In genomic region chr11:71563401-71563800, GRCh38 we compare ENCODE assay signal across 8 cellular contexts. TPM values are rescaled to one million over a fixed set of nuclear protein-coding genes. Genes with fewer than 3 reads are reported as not detected.
DNase-seq lines count a peak whose midpoint lies in the region; ATAC-seq and TF ChIP-seq lines count a peak whose summit lies in the region.

No MANE protein-coding gene starts in this region.

- TF ChIP-seq CTCF in LNCaP clone FGC (IDR thresholded peaks at IDR 0.05; ENCODE audit: control insufficient read depth, extremely low read depth, insufficient read depth) = peak; percentile 50
- TF ChIP-seq CTCF in lung (IDR thresholded peaks at IDR 0.05; ENCODE audit: control extremely low read depth, extremely low read depth) = peak; percentile 32

- DNase-seq in activated CD4-positive, alpha-beta T cell treated with anti-CD3 and anti-CD28 coated beads for 48 hours = peak; percentile 40
- DNase-seq in activated CD4-positive, alpha-beta T cell treated with anti-CD3 and anti-CD28 coated beads, Interleukin-2, amount 10 ng/mL, durations not matched to agents 7 days and 5 days = no peak
- DNase-seq in LNCaP clone FGC (ENCODE audit: low read depth) = no peak
- DNase-seq in amniotic stem cell (lab: John Stamatoyannopoulos, UW) = peak; percentile 11
- no peak for DNase-seq in lung (ENCODE audit: low spot score)
- no peak for DNase-seq in sciatic nerve (ENCODE audit: low spot score)
- DNase-seq in DMS153 (lab: John Stamatoyannopoulos, UW) = no peak
- no peak for DNase-seq in ecto neural progenitor cell (ENCODE audit: low spot score)

- H3K9me3 Mint-ChIP-seq in activated CD4-positive, alpha-beta T cell treated with anti-CD3 and anti-CD28 coated beads, Interleukin-2, amount 10 ng/mL, durations not matched to agents 7 days and 5 days = no peaks in the 10 kb centered on the region

- H3K27ac Mint-ChIP-seq in activated CD4-positive, alpha-beta T cell treated with anti-CD3 and anti-CD28 coated beads, Interleukin-2, amount 10 ng/mL, durations not matched to agents 7 days and 5 days = no peak overlapping the region

- 8 to 13% methylated on average over 8 of the region's 8 CpGs for WGBS in lung, 2 donors

- no peaks in the 10 kb centered on the region for H3K36me3 ChIP-seq in lung (ENCODE audit: control insufficient read depth in 2 of 2, insufficient read depth in 2 of 2, low read length in 2 of 2)

- H3K4me1 ChIP-seq in lung (ENCODE audit: control insufficient read depth in 2 of 2, insufficient read depth in 2 of 2, low read length in 2 of 2) = peaks cover 0 to 6% of the 10 kb centered on the region in 2 donors

- no peaks in the 10 kb centered on the region for H3K36me3 Mint-ChIP-seq in activated CD4-positive, alpha-beta T cell treated with anti-CD3 and anti-CD28 coated beads, Interleukin-2, amount 10 ng/mL, durations not matched to agents 7 days and 5 days (ENCODE audit: low read depth)

- no peak for ATAC-seq in lung (ENCODE audit: insufficient read depth, low FRiP score)
- ATAC-seq in sciatic nerve = no peak

- peaks cover 0 to 3% of the 10 kb centered on the region in 2 donors for H3K9me3 ChIP-seq in lung (ENCODE audit: control insufficient read depth in 2 of 2, insufficient read depth in 1 of 2, low read length in 1 of 2)

- POLR2A ChIA-PET in activated CD4-positive, alpha-beta T cell treated with anti-CD3 and anti-CD28 coated beads, Interleukin-2, amount 10 ng/mL, durations not matched to agents 7 days and 5 days (lab: Charles Lee) = no interaction called here

- intact Hi-C loops in sciatic nerve (cut with DNase I) = no loop called here

- peaks cover 24% of the 10 kb centered on the region for H3K27me3 Mint-ChIP-seq in activated CD4-positive, alpha-beta T cell treated with anti-CD3 and anti-CD28 coated beads, Interleukin-2, amount 10 ng/mL, durations not matched to agents 7 days and 5 days

- no peaks in the 10 kb centered on the region for H3K27me3 ChIP-seq in lung (ENCODE audit: control insufficient read depth, insufficient read depth)

- H3K27ac ChIP-seq in lung (ENCODE audit: low read depth in 1 of 2, low read length in 1 of 2) = no peak overlapping the region

- CTCF ChIA-PET in activated CD4-positive, alpha-beta T cell treated with anti-CD3 and anti-CD28 coated beads, Interleukin-2, amount 10 ng/mL, durations not matched to agents 7 days and 5 days (lab: Charles Lee) = no interaction called here

- no peak overlapping the region for H3K4me3 Mint-ChIP-seq in activated CD4-positive, alpha-beta T cell treated with anti-CD3 and anti-CD28 coated beads, Interleukin-2, amount 10 ng/mL, durations not matched to agents 7 days and 5 days

- H3K4me3 ChIP-seq in LNCaP clone FGC (ENCODE audit: low read depth, low read length) (no peak overlapping the region), lung (no peak overlapping the region)

- H3K4me1 Mint-ChIP-seq in activated CD4-positive, alpha-beta T cell treated with anti-CD3 and anti-CD28 coated beads, Interleukin-2, amount 10 ng/mL, durations not matched to agents 7 days and 5 days = no peaks in the 10 kb centered on the region

RNA-seq across cellular contexts. Expression of gene KRTAP5-10, which starts 2.0 kb away (rescaled TPM):
- not detected for total RNA-seq in activated CD4-positive, alpha-beta T cell treated with anti-CD3 and anti-CD28 coated beads, Interleukin-2, amount 10 ng/mL, durations not matched to agents 7 days and 5 days
- not detected for total RNA-seq in lung
- polyA plus RNA-seq in lung = under 1 TPM; 0.06 to 0.20 TPM
- total RNA-seq in sciatic nerve = not detected

RNA-seq across cellular contexts. Expression of gene KRTAP5-9, which starts 15.2 kb away (rescaled TPM):
- under 1 TPM; 0.19 to 0.35 TPM for total RNA-seq in activated CD4-positive, alpha-beta T cell treated with anti-CD3 and anti-CD28 coated beads, Interleukin-2, amount 10 ng/mL, durations not matched to agents 7 days and 5 days
- total RNA-seq in lung (under 1 TPM; 0.37 to 0.52 TPM), sciatic nerve (0.40 TPM)
- polyA plus RNA-seq in lung = under 1 TPM; 0.13 to 0.22 TPM

RNA-seq across cellular contexts. Expression of gene KRTAP5-11, which starts 19.3 kb away (rescaled TPM):
- not detected for total RNA-seq in activated CD4-positive, alpha-beta T cell treated with anti-CD3 and anti-CD28 coated beads, Interleukin-2, amount 10 ng/mL, durations not matched to agents 7 days and 5 days
- total RNA-seq in lung = not detected
- polyA plus RNA-seq in lung = not detected
- total RNA-seq in sciatic nerve = not detected

RNA-seq across cellular contexts. Expression of gene KRTAP5-8, which starts 25.6 kb away (rescaled TPM):
- total RNA-seq in activated CD4-positive, alpha-beta T cell treated with anti-CD3 and anti-CD28 coated beads, Interleukin-2, amount 10 ng/mL, durations not matched to agents 7 days and 5 days = under 1 TPM in 1 of 2 experiments, not detected in 1; 0.17 TPM
- under 1 TPM in 1 of 2 donors, not detected in 1; 0.34 TPM for total RNA-seq in lung
- under 1 TPM; 0.03 to 0.20 TPM for polyA plus RNA-seq in lung
- 0.49 TPM for total RNA-seq in sciatic nerve

RNA-seq across cellular contexts. Expression of gene KRTAP5-7, which starts 36.3 kb away (rescaled TPM):
- total RNA-seq in activated CD4-positive, alpha-beta T cell treated with anti-CD3 and anti-CD28 coated beads, Interleukin-2, amount 10 ng/mL, durations not matched to agents 7 days and 5 days = under 1 TPM in 1 of 2 experiments, not detected in 1; 0.29 TPM
- total RNA-seq in lung = under 1 TPM in 1 of 2 donors, not detected in 1; 0.28 TPM
- under 1 TPM in 1 of 2 donors, not detected in 1; 0.12 TPM for polyA plus RNA-seq in lung
- total RNA-seq in sciatic nerve = 0.58 TPM

Comparison
In these comparisons a context has a peak if more than half of its experiments do, and no peak if none do; other contexts are left out.
1. DNase-seq: peak in activated CD4-positive, alpha-beta T cell treated with anti-CD3 and anti-CD28 coated beads for 48 hours (single experiment) and amniotic stem cell (single experiment); none in activated CD4-positive, alpha-beta T cell treated with anti-CD3 and anti-CD28 coated beads, Interleukin-2, amount 10 ng/mL, durations not matched to agents 7 days and 5 days (single experiment), LNCaP clone FGC (single experiment), lung (single experiment), sciatic nerve (single experiment), DMS153 (single experiment) and ecto neural progenitor cell (single experiment).